Comparison of ENCODE assay signal across 10 cellular contexts in genomic region chr2:101704816-101705565, GRCh38. TPM values are rescaled to one million over a fixed set of nuclear protein-coding genes. Genes with fewer than 3 reads are reported as not detected.
DNase-seq lines count a peak whose midpoint lies in the region; TF ChIP-seq lines count a peak whose summit lies in the region.
"Had no signal": no experiment of that assay in that cellular context is flagged by ENCODE, and none has a peak within 500 bp of the region (broad histone marks: within the 10 kb centered on the region; RNA-seq: fewer than 3 reads in every experiment).

No MANE protein-coding gene starts in this region.

- peak overlapping the region; percentile 58 for H3K27ac ChIP-seq in CD4-positive, alpha-beta memory T cell (ENCODE audit: low read depth, low read length)
- H3K27ac ChIP-seq in OCI-LY3 (ENCODE audit: low read length) = peak overlapping the region; percentile 71
- peak overlapping the region; percentile 61 for H3K27ac ChIP-seq in osteoblast (ENCODE audit: low read depth, low read length)

- H3K79me2 ChIP-seq in OCI-LY3 (ENCODE audit: low read length) = peaks cover 99% of the 10 kb centered on the region
- H3K79me2 ChIP-seq in osteoblast (ENCODE audit: insufficient read depth, low read length) = peaks cover 99% of the 10 kb centered on the region

- H3K4me1 Mint-ChIP-seq in CD4-positive, alpha-beta memory T cell = peaks cover 21 to 77% (median 58%) of the 10 kb centered on the region in 4 donors
- peaks cover 59% of the 10 kb centered on the region for H3K4me1 Mint-ChIP-seq in chondrocyte (ENCODE audit: low read depth)

- peaks cover 4 to 19% of the 10 kb centered on the region in 2 donors for H3K36me3 Mint-ChIP-seq in CD4-positive, alpha-beta memory T cell
- peaks cover 9% of the 10 kb centered on the region for H3K36me3 Mint-ChIP-seq in chondrocyte (ENCODE audit: low read depth)

- H3K4me2 ChIP-seq in OCI-LY3 (ENCODE audit: low read length) (peak overlapping the region; percentile 75), osteoblast (ENCODE audit: insufficient read depth, low read length) (peak overlapping the region; percentile 27)

- H2AFZ ChIP-seq in OCI-LY3 (ENCODE audit: low read depth, low read length) = no peak overlapping the region
- H2AFZ ChIP-seq in osteoblast (ENCODE audit: low read length) = no peak overlapping the region

- no peak for DNase-seq in CD4-positive, alpha-beta memory T cell
- DNase-seq in chondrocyte (ENCODE audit: low spot score) (no peak), osteoblast (ENCODE audit: insufficient read length, low spot score, missing footprints) (no peak), T1000 (lab: John Stamatoyannopoulos, UW) (no peak), hepatic stellate cell (ENCODE audit: low spot score) (no peak), erythroblast (lab: John Stamatoyannopoulos, UW) (no peak), NCI-H1436 treated with DMSO at 0.1 percent for 48 hours (lab: John Stamatoyannopoulos, UW) (no peak)
- DNase-seq: Karpas-422 had no signal

- TF ChIP-seq POLR2A in erythroblast (IDR thresholded peaks at IDR 0.05; ENCODE audit: low read length) = no peak

- peak overlapping the region; percentile 27 for H3K9ac ChIP-seq in OCI-LY3 (ENCODE audit: low read length)

- H4K20me1 ChIP-seq in OCI-LY3 (ENCODE audit: insufficient read depth, low read length) (peaks cover 84% of the 10 kb centered on the region), osteoblast (ENCODE audit: insufficient read depth, low read length) (peaks cover 21% of the 10 kb centered on the region)

- peak overlapping the region; percentile 44 to 93 (median 86) for H3K4me3 Mint-ChIP-seq in CD4-positive, alpha-beta memory T cell
- H3K4me3 Mint-ChIP-seq in chondrocyte (ENCODE audit: unreplicated experiment) = no peak overlapping the region

- no peak overlapping the region for H3K4me3 ChIP-seq in CD4-positive, alpha-beta memory T cell (ENCODE audit: low read length in 2 of 2)
- H3K4me3 ChIP-seq in OCI-LY3 (ENCODE audit: low read length) (no peak overlapping the region), osteoblast (ENCODE audit: insufficient read depth, low read length) (no peak overlapping the region)
- H3K4me3 ChIP-seq: left lung had no signal

- peaks cover 0 to 2% (median 0%) of the 10 kb centered on the region in 8 donors for H3K9me3 Mint-ChIP-seq in CD4-positive, alpha-beta memory T cell
- no peaks in the 10 kb centered on the region for H3K9me3 Mint-ChIP-seq in chondrocyte (ENCODE audit: low read depth)

- peaks cover 96% of the 10 kb centered on the region for H3K4me1 ChIP-seq in CD4-positive, alpha-beta memory T cell (ENCODE audit: insufficient read depth, low read length)
- H3K4me1 ChIP-seq in OCI-LY3 (ENCODE audit: low read length) (peaks cover 84% of the 10 kb centered on the region), osteoblast (ENCODE audit: insufficient read depth, low read length) (peaks cover 63% of the 10 kb centered on the region)

- H3K9me3 ChIP-seq in CD4-positive, alpha-beta memory T cell (ENCODE audit: control insufficient read depth in 1 of 2, low read length in 2 of 2) = no peaks in the 10 kb centered on the region
- H3K9me3 ChIP-seq in OCI-LY3 (ENCODE audit: insufficient read depth, low read length) (no peaks in the 10 kb centered on the region), osteoblast (ENCODE audit: low read depth, low read length) (no peaks in the 10 kb centered on the region)
- H3K9me3 ChIP-seq: left lung had no signal

- peak overlapping the region; percentile 90 to 99 (median 96) for H3K27ac Mint-ChIP-seq in CD4-positive, alpha-beta memory T cell
- peak overlapping the region; percentile 50 for H3K27ac Mint-ChIP-seq in chondrocyte (ENCODE audit: unreplicated experiment)

- POLR2A ChIA-PET in CD4-positive, alpha-beta memory T cell (lab: Charles Lee; ENCODE audit: partially characterized antibody) = interaction anchor here (0.9 to 6.3 kb wide), 6 partner anchors 9 to 1142 kb away, joined by 3 to 81 read pairs (median 5); partner anchors contain the start of genes MAP4K4 and PDCL3

- TF ChIP-seq CTCF in OCI-LY3 (IDR thresholded peaks at IDR 0.05; ENCODE audit: low read depth, low read length) (no peak), chondrocyte (IDR thresholded peaks at IDR 0.05) (no peak), osteoblast (IDR thresholded peaks at IDR 0.05; ENCODE audit: extremely low read depth, low read depth, low read length) (no peak)

- intact Hi-C loops in CD4-positive, alpha-beta memory T cell (cut with micrococcal nuclease) = loop anchor here (5.0 kb wide), 2 partner anchors 62 to 652 kb away; partner anchors contain the start of gene IL18R1

- H3K27me3 ChIP-seq in CD4-positive, alpha-beta memory T cell (ENCODE audit: insufficient read depth, low read length) = no peaks in the 10 kb centered on the region
- H3K27me3 ChIP-seq in OCI-LY3 (ENCODE audit: low read depth, low read length) = no peaks in the 10 kb centered on the region
- no peaks in the 10 kb centered on the region for H3K27me3 ChIP-seq in osteoblast (ENCODE audit: insufficient read depth, low read length)
- H3K27me3 ChIP-seq: left lung had no signal

- no peaks in the 10 kb centered on the region for H3K36me3 ChIP-seq in CD4-positive, alpha-beta memory T cell (ENCODE audit: insufficient read depth, low read length)
- H3K36me3 ChIP-seq in OCI-LY3 (replicated peaks; ENCODE audit: low read depth, low read length) (peaks cover 24% of the 10 kb centered on the region), osteoblast (ENCODE audit: insufficient read depth, low read length) (peaks cover 21% of the 10 kb centered on the region)
- H3K36me3 ChIP-seq: left lung had no signal

- CTCF ChIA-PET in CD4-positive, alpha-beta memory T cell (lab: Charles Lee; ENCODE audit: partially characterized antibody) = interaction anchor here (1.3 to 6.3 kb wide), 3 partner anchors 13 to 126 kb away, joined by 4 to 37 read pairs (median 14); no protein-coding TSS in a partner anchor

- H3K27me3 Mint-ChIP-seq in CD4-positive, alpha-beta memory T cell = no peaks in the 10 kb centered on the region
- no peaks in the 10 kb centered on the region for H3K27me3 Mint-ChIP-seq in chondrocyte (ENCODE audit: low read depth)

RNA-seq across cellular contexts. Expression of gene MAP4K4, which starts 7.5 kb away (rescaled TPM):
- 100 to 1,000 TPM; 105 to 114 TPM for total RNA-seq in CD4-positive, alpha-beta memory T cell
- polyA plus RNA-seq in CD4-positive, alpha-beta memory T cell = 10 to 100 TPM in 1 of 2 donors, 1 to 10 TPM in 1; 2.4 to 18.9 TPM
- total RNA-seq in chondrocyte = 98.2 to 122 TPM (median 121 TPM) in 3 replicates
- total RNA-seq in osteoblast = 231 and 287 TPM in 2 replicates
